21 cellular contexts compared by ENCODE assay signal in the genomic region with DNA sequence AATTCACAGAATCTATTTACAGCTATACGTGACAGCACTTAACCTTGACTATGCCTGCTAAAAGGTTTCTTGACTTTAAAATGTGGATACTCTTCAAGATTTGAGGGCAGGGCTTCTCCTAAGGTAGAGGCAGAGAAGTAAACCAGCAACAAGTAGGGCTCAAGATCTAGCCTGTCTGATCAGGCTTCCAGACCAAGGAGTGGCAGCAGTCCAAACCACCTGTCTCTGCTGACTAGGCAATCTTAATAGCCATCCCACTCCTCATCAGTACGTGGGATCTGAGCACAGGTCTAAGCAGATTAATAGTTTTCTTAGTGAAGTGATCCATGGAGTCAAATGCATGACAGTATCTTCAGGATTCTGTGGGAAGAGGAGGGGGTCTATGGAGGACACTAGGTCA.
DNase-seq lines count a peak whose midpoint lies in the region; ATAC-seq and TF ChIP-seq lines count a peak whose summit lies in the region.
"Had no signal": no experiment of that assay in that cellular context is flagged by ENCODE, and none has a peak within 500 bp of the region (broad histone marks: within the 10 kb centered on the region; RNA-seq: fewer than 3 reads in every experiment).

No MANE protein-coding gene starts in this region.

- H3K4me3 ChIP-seq in ACC112 (ENCODE audit: low read depth, low read length) (no peak overlapping the region), astrocyte of the cerebellum (ENCODE audit: low read depth, low read length) (no peak overlapping the region), PC-3 (ENCODE audit: low read length) (no peak overlapping the region)
- H3K4me3 ChIP-seq: lower lobe of right lung, psoas muscle, upper lobe of right lung had no signal

- ATAC-seq in memory B cell (ENCODE audit: low read depth), result no peak
- no peak for ATAC-seq in HG02852 (IDR thresholded peaks at IDR 0.05; ENCODE audit: unreplicated experiment)
- no peak for ATAC-seq in PC-3
- no peak for ATAC-seq in GM18858 (IDR thresholded peaks at IDR 0.05; ENCODE audit: unreplicated experiment)
- ATAC-seq: lower lobe of right lung, T-cell, upper lobe of right lung had no signal

- H3K4me1 ChIP-seq in ACC112 (ENCODE audit: control insufficient read depth, insufficient read depth, low read length, unreplicated experiment), result peaks cover 18% of the 10 kb centered on the region
- H3K4me1 ChIP-seq in PC-3 (ENCODE audit: insufficient read depth, low read length), result no peaks in the 10 kb centered on the region
- H3K4me1 ChIP-seq: upper lobe of right lung had no signal

- H3K4me1 Mint-ChIP-seq in memory B cell, result peaks cover 27% of the 10 kb centered on the region

- H3K36me3 ChIP-seq in ACC112 (ENCODE audit: insufficient read depth, low read length) (0 out of 2 replicates have a peak, but pooled peaks cover under 1% of the 10 kb centered on the region), PC-3 (ENCODE audit: low read depth, low read length) (no peaks in the 10 kb centered on the region)
- H3K36me3 ChIP-seq: lower lobe of right lung, upper lobe of right lung had no signal

- no peak for TF ChIP-seq CTCF in astrocyte of the cerebellum (IDR thresholded peaks at IDR 0.05; ENCODE audit: low read depth, low read length, missing control alignments)
- TF ChIP-seq CTCF in RWPE1 (conservative IDR thresholded peaks at IDR 0.05; ENCODE audit: low read depth), result no peak
- no peak for TF ChIP-seq CTCF in PC-3 (conservative IDR thresholded peaks at IDR 0.05; ENCODE audit: low read depth, low read length)

- H3K27me3 Mint-ChIP-seq in memory B cell, result no peaks in the 10 kb centered on the region
- H3K27me3 Mint-ChIP-seq: activated T-cell treated with anti-CD3 and anti-CD28 coated beads, Interleukin-2, amount 50 U/mL, for 24 hours; T-cell had no signal

- CTCF ChIA-PET in RWPE1 (lab: Yijun Ruan, JAX), result no interaction called here
- CTCF ChIA-PET in PC-3 (lab: Charles Lee), result no interaction called here

- no peaks in the 10 kb centered on the region for H3F3A ChIP-seq in PC-3 (ENCODE audit: low read length, unreplicated experiment)

- DNase-seq in NCI-H82 (lab: John Stamatoyannopoulos, UW) (peak; percentile 70), astrocyte of the cerebellum (ENCODE audit: low read depth) (peak; percentile 11), memory B cell (ENCODE audit: low spot score in 2 of 2) (no peak), RWPE1 (ENCODE audit: low spot score) (no peak), PC-3 (no peak)
- DNase-seq: activated CD4-positive, alpha-beta T cell treated with anti-CD3 and anti-CD28 coated beads for 1 hour; activated T-cell treated with anti-CD3 and anti-CD28 coated beads, Interleukin-2, amount 50 U/mL, for 24 hours; central memory CD4-positive, alpha-beta T cell; DND-41; lower lobe of right lung; NCI-H1092; NCI-H187; NCI-H69; psoas muscle; SHP77 treated with DMSO at 0.1 percent for 48 hours; stimulated activated CD4-positive, alpha-beta T cell treated with anti-CD3 and anti-CD28 coated beads, Interleukin-1b, Interleukin-23, amount 100 ng/mL, for 48 hours; T-cell; upper lobe of right lung had no signal

- no peak overlapping the region for H2AFZ ChIP-seq in ACC112 (ENCODE audit: low read length, unreplicated experiment)
- H2AFZ ChIP-seq in PC-3 (ENCODE audit: low read length), result no peak overlapping the region

- in situ Hi-C loops in astrocyte of the cerebellum (cut with HindIII; ENCODE audit: low sequenced_read_pairs), result no loop called here

- no peak overlapping the region for H3K9ac ChIP-seq in PC-3 (ENCODE audit: low read length)

- peak overlapping the region; percentile 60 for H3K4me3 Mint-ChIP-seq in memory B cell
- H3K4me3 Mint-ChIP-seq: activated T-cell treated with anti-CD3 and anti-CD28 coated beads, Interleukin-2, amount 50 U/mL, for 24 hours; T-cell had no signal

- POLR2A ChIA-PET in RWPE1 (lab: Yijun Ruan, JAX; ENCODE audit: low non-redundant PET), result no interaction called here
- POLR2A ChIA-PET in PC-3 (lab: Charles Lee; ENCODE audit: unreplicated experiment), result no interaction called here

- H3K27me3 ChIP-seq in ACC112 (ENCODE audit: insufficient read depth, low read length) (no peaks in the 10 kb centered on the region), PC-3 (ENCODE audit: low read length) (no peaks in the 10 kb centered on the region)
- H3K27me3 ChIP-seq: upper lobe of right lung had no signal

- no peaks in the 10 kb centered on the region for H3K79me2 ChIP-seq in ACC112 (ENCODE audit: control insufficient read depth, insufficient read depth, low read length, unreplicated experiment)
- H3K79me2 ChIP-seq in PC-3 (ENCODE audit: low read length), result no peaks in the 10 kb centered on the region

- no peaks in the 10 kb centered on the region for H3K9me3 ChIP-seq in PC-3 (ENCODE audit: low read length)
- H3K9me3 ChIP-seq: lower lobe of right lung, psoas muscle, upper lobe of right lung had no signal

- H3K9me2 ChIP-seq in PC-3 (replicated peaks; ENCODE audit: low read length), result no peaks in the 10 kb centered on the region

- intact Hi-C loops in PC-3 (cut with micrococcal nuclease), result no loop called here

- peak overlapping the region; percentile 40; the same call in 1 of the 2 replicates for H3K27ac ChIP-seq in ACC112 (ENCODE audit: low read depth, low read length)
- H3K27ac ChIP-seq in RWPE1, result no peak overlapping the region
- H3K27ac ChIP-seq in PC-3 (ENCODE audit: low read length), result no peak overlapping the region
- H3K27ac ChIP-seq: lower lobe of right lung, psoas muscle, upper lobe of right lung had no signal

- BruUV-seq in PC-3 (replicated peaks; lab: Mats Ljungman, UMichigan), result no TSS peak

- H3K36me3 Mint-ChIP-seq in memory B cell, result peaks cover 10% of the 10 kb centered on the region

- peak overlapping the region; percentile 87 for H3K27ac Mint-ChIP-seq in memory B cell
- H3K27ac Mint-ChIP-seq: T-cell had no signal

- peaks cover 1% of the 10 kb centered on the region for H3K9me3 Mint-ChIP-seq in memory B cell
- H3K9me3 Mint-ChIP-seq: activated T-cell treated with anti-CD3 and anti-CD28 coated beads, Interleukin-2, amount 50 U/mL, for 24 hours; T-cell had no signal

- H3K4me2 ChIP-seq in PC-3 (ENCODE audit: low read length), result no peak overlapping the region

- H4K20me1 ChIP-seq in PC-3 (ENCODE audit: low read length), result no peaks in the 10 kb centered on the region

Comparison
In these comparisons a context has a peak if more than half of its experiments do, and no peak if none do; other contexts are left out.
1. DNase-seq: peak in NCI-H82 (single experiment) and astrocyte of the cerebellum (single experiment); none in memory B cell (0 of 2), RWPE1 (single experiment) and PC-3 (single experiment).